Comparison of ENCODE assay signal across 8 cellular contexts in genomic region chr20:50138479-50139393, GRCh38. TPM values are rescaled to one million over a fixed set of nuclear protein-coding genes. Genes with fewer than 3 reads are reported as not detected.
DNase-seq lines count a peak whose midpoint lies in the region; ATAC-seq and TF ChIP-seq lines count a peak whose summit lies in the region.

No MANE protein-coding gene starts in this region.

- POLR2A ChIA-PET in RWPE1 (lab: Yijun Ruan, JAX; ENCODE audit: low non-redundant PET), result interaction anchor here (0.7 to 1.1 kb wide), 4 partner anchors 9 to 27 kb away, joined by 3 to 6 read pairs (median 4); no protein-coding TSS in a partner anchor

- no peaks in the 10 kb centered on the region for H3K9me3 Mint-ChIP-seq in osteocyte (ENCODE audit: unreplicated experiment)

- H3K4me3 Mint-ChIP-seq in osteocyte (ENCODE audit: unreplicated experiment), result peak overlapping the region; percentile 11

- H3K4me1 Mint-ChIP-seq in osteocyte (ENCODE audit: unreplicated experiment), result peaks cover 49% of the 10 kb centered on the region

- H3K27ac Mint-ChIP-seq in osteocyte (ENCODE audit: unreplicated experiment), result peak overlapping the region; percentile 88

- peak in 13 of 14 donors; percentile 20 to 87 (median 68) for DNase-seq in C1 segment of cervical spinal cord (lab: John Stamatoyannopoulos, UW)
- DNase-seq in RWPE1 (ENCODE audit: low spot score), result no peak
- DNase-seq in foreskin melanocyte, result peak; percentile 94
- no peak for DNase-seq in osteocyte (ENCODE audit: extremely low spot score, unreplicated experiment)
- DNase-seq in activated gamma-delta T cell (lab: John Stamatoyannopoulos, UW), result no peak
- no peak for DNase-seq in effector CD4-positive, alpha-beta T cell

- TF ChIP-seq CTCF in RWPE1 (conservative IDR thresholded peaks at IDR 0.05; ENCODE audit: low read depth), result no peak
- TF ChIP-seq CTCF in osteocyte (IDR thresholded peaks at IDR 0.05), result peak; percentile 27

- no peaks in the 10 kb centered on the region for H3K27me3 Mint-ChIP-seq in osteocyte (ENCODE audit: unreplicated experiment)

- CTCF ChIA-PET in RWPE1 (lab: Yijun Ruan, JAX), result interaction anchor here (0.5 to 3.7 kb wide), 7 partner anchors 14 to 450 kb away, joined by 4 to 29 read pairs (median 5); no protein-coding TSS in a partner anchor

- peaks cover 26% of the 10 kb centered on the region for H3K36me3 Mint-ChIP-seq in osteocyte (ENCODE audit: unreplicated experiment)

- no peak for ATAC-seq in GM21367 (IDR thresholded peaks at IDR 0.05; ENCODE audit: unreplicated experiment)
- no peak for ATAC-seq in HG02870 (IDR thresholded peaks at IDR 0.05; ENCODE audit: unreplicated experiment)

- peak overlapping the region; percentile 98 for H3K27ac ChIP-seq in RWPE1

RNA-seq across cellular contexts. Expression of gene PEDS1, which starts 14.8 kb away (rescaled TPM):
- total RNA-seq in osteocyte, result 61.2 and 63.7 TPM in 2 replicates

RNA-seq across cellular contexts. Expression of gene UBE2V1, which starts 25.8 kb away (rescaled TPM):
- 102 and 106 TPM in 2 replicates for total RNA-seq in osteocyte

RNA-seq across cellular contexts. Expression of gene CEBPB, which starts 51.9 kb away (rescaled TPM):
- total RNA-seq in osteocyte, result 59.1 and 60.7 TPM in 2 replicates

Comparison
In these comparisons a context has a peak if more than half of its experiments do, and no peak if none do; other contexts are left out.
1. DNase-seq: peak in C1 segment of cervical spinal cord (13 of 14) and foreskin melanocyte (single experiment); none in RWPE1 (single experiment), osteocyte (single experiment), activated gamma-delta T cell (single experiment) and effector CD4-positive, alpha-beta T cell (single experiment).